13 cellular contexts compared by ENCODE assay signal in the genomic region with DNA sequence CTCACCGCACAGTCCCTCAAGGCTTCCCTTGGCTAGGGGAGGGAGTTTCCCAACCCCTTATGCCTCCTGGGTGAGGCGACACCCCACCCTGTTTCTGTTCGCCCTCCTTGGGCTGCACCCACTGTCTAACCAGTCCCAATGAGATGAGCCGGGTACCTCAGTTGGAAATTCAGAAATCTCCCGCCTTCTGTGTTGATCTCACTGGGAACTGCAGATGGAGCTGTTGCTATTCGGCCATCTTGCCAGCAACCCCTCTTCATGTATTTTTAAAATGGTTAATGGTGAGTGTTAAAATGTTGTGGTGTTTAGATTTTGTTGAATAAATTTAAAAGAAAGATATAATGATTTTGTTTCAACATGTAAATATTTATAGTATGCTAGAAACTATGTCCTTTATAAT. TPM values are rescaled to one million over a fixed set of nuclear protein-coding genes. Genes with fewer than 3 reads are reported as not detected.
A peak's percentile ranks its signal among the peaks of the same experiment; 100 is the strongest.
DNase-seq lines count a peak whose midpoint lies in the region; ATAC-seq, FAIRE-seq and TF ChIP-seq lines count a peak whose summit lies in the region.
"Had no signal": no experiment of that assay in that cellular context is flagged by ENCODE, and none has a peak within 500 bp of the region (broad histone marks: within the 10 kb centered on the region; RNA-seq: fewer than 3 reads in every experiment).

No MANE protein-coding gene starts in this region.

- peaks cover 24% of the 10 kb centered on the region for H3K9me3 Mint-ChIP-seq in neural progenitor cell

- no peaks in the 10 kb centered on the region for H3K27me3 ChIP-seq in NT2/D1 (ENCODE audit: insufficient read depth, insufficient read length)
- no peaks in the 10 kb centered on the region for H3K27me3 ChIP-seq in neural progenitor cell

- no peak for ATAC-seq in GM18870 (IDR thresholded peaks at IDR 0.05; ENCODE audit: unreplicated experiment)
- ATAC-seq: left colon had no signal

- H3K4me3 ChIP-seq in NT2/D1 (ENCODE audit: insufficient read length, low read depth) (no peak overlapping the region), choroid plexus epithelial cell (ENCODE audit: low read depth, low read length) (no peak overlapping the region), neural progenitor cell (no peak overlapping the region)
- H3K4me3 ChIP-seq: skin epidermis had no signal

- TF ChIP-seq CTCF in choroid plexus epithelial cell (conservative IDR thresholded peaks at IDR 0.05; ENCODE audit: low read depth, low read length) (peak; percentile 74), neural progenitor cell (IDR thresholded peaks at IDR 0.05) (peak; percentile 69)

- H3K9me3 ChIP-seq in NT2/D1 (ENCODE audit: insufficient read depth, low read length), result no peaks in the 10 kb centered on the region
- no peaks in the 10 kb centered on the region for H3K9me3 ChIP-seq in neural progenitor cell (ENCODE audit: low read depth)

- H3K27ac ChIP-seq in neural progenitor cell, result no peak overlapping the region
- H3K27ac ChIP-seq: skin epidermis had no signal

- H3K9ac ChIP-seq in NT2/D1 (ENCODE audit: insufficient read length, low read depth) (no peak overlapping the region), neural progenitor cell (no peak overlapping the region)

- H3K36me3 Mint-ChIP-seq in neural progenitor cell, result peaks cover 10% of the 10 kb centered on the region

- H3K4me1 ChIP-seq in NT2/D1 (ENCODE audit: insufficient read depth, insufficient read length) (no peaks in the 10 kb centered on the region), neural progenitor cell (peaks cover 34% of the 10 kb centered on the region)

- H3K4me3 Mint-ChIP-seq in neural progenitor cell, result no peak overlapping the region

- no peaks in the 10 kb centered on the region for H3K36me3 ChIP-seq in NT2/D1 (ENCODE audit: insufficient read depth, insufficient read length, low read length)
- H3K36me3 ChIP-seq in neural progenitor cell, result no peaks in the 10 kb centered on the region

- peaks cover 9% of the 10 kb centered on the region for H3K4me1 Mint-ChIP-seq in neural progenitor cell

- no peak for FAIRE-seq in GM19239 (lab: Jason Lieb, UNC)

- no peak overlapping the region for H3K27ac Mint-ChIP-seq in neural progenitor cell

- H2AFZ ChIP-seq in neural progenitor cell (replicated peaks), result no peak overlapping the region

- peaks cover 16% of the 10 kb centered on the region for H3F3A ChIP-seq in neural progenitor cell (ENCODE audit: low read depth)

- H3K27me3 Mint-ChIP-seq in neural progenitor cell (ENCODE audit: insufficient read depth, low read depth), result peaks cover 9% of the 10 kb centered on the region

- H3K4me2 ChIP-seq in neural progenitor cell, result peak overlapping the region; percentile 15

- DNase-seq in NCI-H1105 treated with DMSO at 0.1 percent for 48 hours (lab: John Stamatoyannopoulos, UW), result peak; percentile 43
- DNase-seq in NCI-H1105 (lab: John Stamatoyannopoulos, UW), result no peak
- DNase-seq in NT2/D1 (ENCODE audit: low read depth, low spot score), result peak; percentile 46
- peak; percentile 55 for DNase-seq in choroid plexus epithelial cell (ENCODE audit: low read depth)
- peak; percentile 58 for DNase-seq in neural progenitor cell (ENCODE audit: low spot score)
- DNase-seq in SW480 (ENCODE audit: low spot score), result no peak
- DNase-seq in GM19239 (ENCODE audit: insufficient read length, low spot score), result no peak
- DNase-seq: effector CD8-positive, alpha-beta T cell; left colon; NCI-H1694; stimulated activated naive CD4-positive, alpha-beta T cell had no signal

- H4K20me1 ChIP-seq in neural progenitor cell (ENCODE audit: low read depth), result no peaks in the 10 kb centered on the region

- H3K79me2 ChIP-seq in neural progenitor cell (ENCODE audit: low read depth), result peaks cover 48% of the 10 kb centered on the region

RNA-seq across cellular contexts. Expression of a gene that starts 22.0 kb away (rescaled TPM):
- total RNA-seq in neural progenitor cell (ENCODE audit: low replicate concordance), result 16.6 and 23.0 TPM in 2 replicates

RNA-seq across cellular contexts. Expression of a gene that starts 55.9 kb away (rescaled TPM):
- total RNA-seq in neural progenitor cell (ENCODE audit: low replicate concordance), result 67.4 and 128 TPM in 2 replicates

Comparison
In these comparisons a context has a peak if more than half of its experiments do, and no peak if none do; other contexts are left out.
1. DNase-seq: peak in NCI-H1105 treated with DMSO at 0.1 percent for 48 hours (single experiment), NT2/D1 (single experiment), choroid plexus epithelial cell (single experiment) and neural progenitor cell (single experiment); none in NCI-H1105 (single experiment), SW480 (single experiment) and GM19239 (single experiment).